ENCODE assay signal across 2 cellular contexts in genomic region chr4:139669335-139669734, GRCh38.
A peak's percentile ranks its signal among the peaks of the same experiment; 100 is the strongest.
TF ChIP-seq lines count a peak whose summit lies in the region.

No MANE protein-coding gene starts in this region.

TF ChIP-seq in HepG2, 621 proteins besides CTCF, POLR2A, EP300 and RAD21 (continues in another document):
- TF ChIP-seq ZNF280B (CRISPR knock-in tag; IDR thresholded peaks at IDR 0.05; ENCODE audit: borderline replicate concordance), result no peak
- TF ChIP-seq GATAD1 (CRISPR knock-in tag; IDR thresholded peaks at IDR 0.05), result no peak
- TF ChIP-seq CEBPZ (IDR thresholded peaks at IDR 0.05; ENCODE audit: low read length), result no peak
- TF ChIP-seq ZNF572 (CRISPR knock-in tag; IDR thresholded peaks at IDR 0.05), result 0 out of 2 replicates have a peak, but pooled peaks have one; percentile 49
- no peak for TF ChIP-seq ZNF160 (CRISPR knock-in tag; IDR thresholded peaks at IDR 0.05)
- TF ChIP-seq HNF1B (CRISPR knock-in tag; IDR thresholded peaks at IDR 0.05), result peak; percentile 58; the same call in 1 of the 2 replicates
- no peak for TF ChIP-seq ZNF18 (CRISPR knock-in tag; IDR thresholded peaks at IDR 0.05; ENCODE audit: insufficient replicate concordance)
- TF ChIP-seq ZNF136 (CRISPR knock-in tag; IDR thresholded peaks at IDR 0.05; ENCODE audit: low read depth), result no peak
- TF ChIP-seq ZNF484 (CRISPR knock-in tag; IDR thresholded peaks at IDR 0.05; ENCODE audit: borderline replicate concordance, low read depth), result no peak
- no peak for TF ChIP-seq ZNF644 (CRISPR knock-in tag; IDR thresholded peaks at IDR 0.05; ENCODE audit: low read depth)
- TF ChIP-seq CREBL2 (CRISPR knock-in tag; IDR thresholded peaks at IDR 0.05; ENCODE audit: borderline replicate concordance), result no peak
- TF ChIP-seq XBP1 (CRISPR knock-in tag; IDR thresholded peaks at IDR 0.05), result no peak
- peak; percentile 61; the same call in 1 of the 2 replicates for TF ChIP-seq ZNF607 (CRISPR knock-in tag; IDR thresholded peaks at IDR 0.05; ENCODE audit: borderline replicate concordance)
- TF ChIP-seq GTF3A (CRISPR knock-in tag; conservative IDR thresholded peaks at IDR 0.05), result no peak
- TF ChIP-seq TCF7L2 (IDR thresholded peaks at IDR 0.05; ENCODE audit: low read depth, low read length), result no peak
- no peak for TF ChIP-seq NR3C1 (CRISPR knock-in tag; IDR thresholded peaks at IDR 0.05)
- TF ChIP-seq DMAP1 (CRISPR knock-in tag; IDR thresholded peaks at IDR 0.05), result no peak
- TF ChIP-seq ZSCAN31 (CRISPR knock-in tag; IDR thresholded peaks at IDR 0.05; ENCODE audit: low read depth), result 0 out of 2 replicates have a peak, but pooled peaks have one; percentile 13
- no peak for TF ChIP-seq PBX2 (CRISPR knock-in tag; IDR thresholded peaks at IDR 0.05)

TF ChIP-seq in H1, 55 proteins besides CTCF, POLR2A, EP300 and RAD21:
- no peak for TF ChIP-seq TAF7 (optimal IDR thresholded peaks at IDR 0.05; ENCODE audit: borderline replicate concordance, low read depth, low read length)
- TF ChIP-seq GTF2F1 (IDR thresholded peaks at IDR 0.05; ENCODE audit: borderline replicate concordance, low read depth, low read length), result no peak
- TF ChIP-seq POU5F1 (IDR thresholded peaks at IDR 0.05; ENCODE audit: low read depth, low read length), result no peak
- TF ChIP-seq JUND (IDR thresholded peaks at IDR 0.05; ENCODE audit: low read length), result no peak
- no peak for TF ChIP-seq KDM5A (IDR thresholded peaks at IDR 0.05; ENCODE audit: low read length)
- no peak for TF ChIP-seq CBX5 (IDR thresholded peaks at IDR 0.05; ENCODE audit: low read depth, low read length)
- TF ChIP-seq NANOG (IDR thresholded peaks at IDR 0.05; ENCODE audit: insufficient read depth, low read depth, low read length, poor library complexity, severe bottlenecking), result no peak
- no peak for TF ChIP-seq CREB1 (IDR thresholded peaks at IDR 0.05)
- TF ChIP-seq TAF1 (IDR thresholded peaks at IDR 0.05; ENCODE audit: low read depth, low read length), result no peak
- TF ChIP-seq NRF1 (IDR thresholded peaks at IDR 0.05; ENCODE audit: low read depth, low read length), result no peak
- no peak for TF ChIP-seq FOSL1 (IDR thresholded peaks at IDR 0.05; ENCODE audit: insufficient read depth, low read depth, low read length)
- TF ChIP-seq CHD1 (IDR thresholded peaks at IDR 0.05; ENCODE audit: low read depth, low read length), result no peak
- no peak for TF ChIP-seq EZH2 (IDR thresholded peaks at IDR 0.05; ENCODE audit: low read depth, low read length, severe bottlenecking)
- no peak for TF ChIP-seq BRCA1 (IDR thresholded peaks at IDR 0.05; ENCODE audit: low read depth, low read length)
- TF ChIP-seq KDM1A (IDR thresholded peaks at IDR 0.05; ENCODE audit: borderline replicate concordance, low read length), result no peak
- TF ChIP-seq CTBP2 (IDR thresholded peaks at IDR 0.05; ENCODE audit: borderline replicate concordance, insufficient read depth, insufficient read length, low read length), result no peak
- no peak for TF ChIP-seq SRF (IDR thresholded peaks at IDR 0.05; ENCODE audit: low read depth, low read length)
- no peak for TF ChIP-seq HDAC2 (IDR thresholded peaks at IDR 0.05; ENCODE audit: borderline replicate concordance in 1 of 2, low read depth in 2 of 2, low read length in 2 of 2)
- TF ChIP-seq BCL11A (IDR thresholded peaks at IDR 0.05; ENCODE audit: low read depth in 2 of 2, low read length in 2 of 2), result no peak
- TF ChIP-seq RBBP5 (IDR thresholded peaks at IDR 0.05; ENCODE audit: borderline replicate concordance, low read depth, low read length), result no peak
